In the genomic region with DNA sequence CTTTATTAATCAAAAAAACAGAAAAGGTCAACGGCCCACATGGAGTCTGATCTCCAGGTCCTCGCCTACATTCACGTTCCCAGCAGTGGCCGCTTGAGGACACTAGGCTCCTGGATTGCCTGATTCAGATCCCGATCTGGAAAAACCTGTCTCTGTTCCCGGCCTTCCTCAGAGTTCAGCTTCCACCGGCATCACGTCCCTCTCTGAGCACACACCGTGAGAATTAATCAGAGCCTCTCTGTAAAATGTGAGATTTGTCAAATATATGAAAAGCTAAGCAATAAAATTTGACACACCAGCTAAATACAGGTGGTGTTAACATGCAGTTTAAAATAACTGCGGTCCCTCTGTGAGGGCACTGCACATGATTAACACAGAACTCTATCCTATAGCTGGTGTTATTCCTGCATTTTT, we compare ENCODE assay signal across 8 cellular contexts.
DNase-seq lines count a peak whose midpoint lies in the region; ATAC-seq and TF ChIP-seq lines count a peak whose summit lies in the region.

No MANE protein-coding gene starts in this region.

- WGBS in prostate gland: 14% methylated on average over 10 of the region's 10 CpGs

- H3K4me3 ChIP-seq in DOHH2 (ENCODE audit: low read length): no peak overlapping the region
- no peak overlapping the region for H3K4me3 ChIP-seq in SJCRH30
- no peak overlapping the region for H3K4me3 ChIP-seq in prostate gland

- H4K20me1 ChIP-seq in DOHH2 (ENCODE audit: control insufficient read depth, insufficient read depth, low read depth, low read length): no peaks in the 10 kb centered on the region

- H3K9me3 ChIP-seq in DOHH2 (ENCODE audit: control insufficient read depth, insufficient read depth, low read length) (no peaks in the 10 kb centered on the region), SJCRH30 (replicated peaks) (0 out of 2 replicates have a peak, but pooled peaks cover 3% of the 10 kb centered on the region), prostate gland (no peaks in the 10 kb centered on the region)

- intact Hi-C loops in prostate gland (cut with DNase I): loop anchor here (2.0 kb wide), 1 partner anchor 179 kb away; no protein-coding TSS in a partner anchor

- H3K4me1 ChIP-seq in DOHH2 (ENCODE audit: control insufficient read depth, low read length) (peaks cover 12% of the 10 kb centered on the region), SJCRH30 (peaks cover 22% of the 10 kb centered on the region), prostate gland (replicated peaks) (peaks cover 7% of the 10 kb centered on the region)

- no peak for TF ChIP-seq CTCF in DOHH2 (IDR thresholded peaks at IDR 0.05; ENCODE audit: low read depth, low read length, poor library complexity, severe bottlenecking)
- peak in 3 of 4 experiments; percentile 57 to 71 (median 66) for TF ChIP-seq CTCF in prostate gland (IDR thresholded peaks at IDR 0.05)

- ATAC-seq in GM21717 (IDR thresholded peaks at IDR 0.05; ENCODE audit: unreplicated experiment): no peak
- no peak for ATAC-seq in GM18870 (IDR thresholded peaks at IDR 0.05; ENCODE audit: unreplicated experiment)

- TF ChIP-seq POLR2A in prostate gland (IDR thresholded peaks at IDR 0.05): no peak

- DNase-seq in SJCRH30 (no peak), glomerular endothelial cell (ENCODE audit: extremely low read depth, low read depth, low spot score) (peak; percentile 77), prostate gland (ENCODE audit: low spot score) (peak; percentile 79), NCI-H226 (no peak)
- DNase-seq in activated T-cell treated with anti-CD3 and anti-CD28 coated beads, Interleukin-2, amount 50 U/mL, for 48 hours: no peak

- no peaks in the 10 kb centered on the region for H3F3A ChIP-seq in DOHH2 (ENCODE audit: control insufficient read depth, insufficient read depth)

- no peaks in the 10 kb centered on the region for H3K9me2 ChIP-seq in DOHH2 (replicated peaks; ENCODE audit: control insufficient read depth, low read length)

- H3K79me2 ChIP-seq in DOHH2 (ENCODE audit: control insufficient read depth, low read length): no peaks in the 10 kb centered on the region

- peak overlapping the region; percentile 25; the same call in 1 of the 2 replicates for H3K4me2 ChIP-seq in DOHH2 (ENCODE audit: low read length)

- H3K36me3 ChIP-seq in DOHH2 (ENCODE audit: control insufficient read depth, low read length): no peaks in the 10 kb centered on the region
- H3K36me3 ChIP-seq in SJCRH30: no peaks in the 10 kb centered on the region
- H3K36me3 ChIP-seq in prostate gland: no peaks in the 10 kb centered on the region

- H3K27me3 ChIP-seq in DOHH2 (ENCODE audit: control insufficient read depth, low read length) (no peaks in the 10 kb centered on the region), SJCRH30 (no peaks in the 10 kb centered on the region), prostate gland (replicated peaks; ENCODE audit: insufficient read depth) (no peaks in the 10 kb centered on the region)

- no peak overlapping the region for H3K27ac ChIP-seq in DOHH2 (ENCODE audit: low read depth, low read length)
- 0 out of 2 replicates have a peak overlapping the region, but pooled peaks have one; percentile 13 for H3K27ac ChIP-seq in SJCRH30
- peak overlapping the region; percentile 4 to 69 for H3K27ac ChIP-seq in prostate gland

Comparison
In these comparisons a context has a peak if more than half of its experiments do, and no peak if none do; other contexts are left out.
1. DNase-seq: peak in glomerular endothelial cell (single experiment) and prostate gland (single experiment); none in SJCRH30 (0 of 2), NCI-H226 (single experiment) and activated T-cell treated with anti-CD3 and anti-CD28 coated beads, Interleukin-2, amount 50 U/mL, for 48 hours (0 of 2).